Comparison of ENCODE assay signal across 16 cellular contexts in the genomic region with DNA sequence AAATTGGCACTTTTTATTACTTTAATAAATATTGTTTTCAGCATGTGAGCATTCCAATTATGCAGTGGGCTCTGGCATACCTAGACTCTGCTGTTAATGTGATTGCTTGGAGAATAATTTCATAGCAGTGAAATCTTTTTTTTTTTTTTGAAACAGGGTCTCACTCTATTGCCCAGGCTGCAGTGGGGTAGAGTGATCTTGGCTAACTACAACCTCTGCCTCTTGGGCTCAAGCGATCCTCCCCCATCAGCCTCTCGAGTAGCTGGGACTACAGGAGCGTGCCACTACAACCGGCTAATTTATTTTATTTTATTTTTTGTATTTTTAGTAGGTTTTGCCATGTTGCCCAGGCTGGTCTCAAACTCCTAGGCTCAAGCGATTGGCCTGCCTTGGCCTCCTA. TPM values are rescaled to one million over a fixed set of nuclear protein-coding genes. Genes with fewer than 3 reads are reported as not detected.
DNase-seq lines count a peak whose midpoint lies in the region; ATAC-seq and TF ChIP-seq lines count a peak whose summit lies in the region.
"Had no signal": no experiment of that assay in that cellular context is flagged by ENCODE, and none has a peak within 500 bp of the region (broad histone marks: within the 10 kb centered on the region; RNA-seq: fewer than 3 reads in every experiment).

No MANE protein-coding gene starts in this region.

- H3K27ac ChIP-seq in RWPE2 (ENCODE audit: poor library complexity, severe bottlenecking) (no peak overlapping the region), prostate gland (no peak overlapping the region)

- DNase-seq in RWPE2 (ENCODE audit: low spot score) = peak; percentile 5
- peak; percentile 6 for DNase-seq in chondrocyte (ENCODE audit: low spot score)
- peak; percentile 41 for DNase-seq in mesenteric fat pad (ENCODE audit: low spot score)
- DNase-seq in endothelial cell (ENCODE audit: low spot score) = no peak
- no peak for DNase-seq in prostate gland (ENCODE audit: low spot score)
- no peak for DNase-seq in NCI-H2029 treated with DMSO at 0.1 percent for 48 hours (lab: John Stamatoyannopoulos, UW)
- DNase-seq: C1 segment of cervical spinal cord; Calu3; CD4-positive, alpha-beta memory T cell; COR-L47; DMS53; DMS79 treated with DMSO at 0.1 percent for 48 hours; GF-D8; H7; HCEC 1CT had no signal

- TF ChIP-seq POLR2A in prostate gland (IDR thresholded peaks at IDR 0.05) = no peak

- no peak for ATAC-seq in RWPE2 (ENCODE audit: low read depth)

- H3K27me3 ChIP-seq in RWPE2 (ENCODE audit: insufficient read depth, poor library complexity, severe bottlenecking) (no peaks in the 10 kb centered on the region), prostate gland (replicated peaks; ENCODE audit: insufficient read depth) (no peaks in the 10 kb centered on the region)

- H3K27me3 Mint-ChIP-seq in chondrocyte (ENCODE audit: low read depth) = no peaks in the 10 kb centered on the region
- peaks cover 6% of the 10 kb centered on the region for H3K27me3 Mint-ChIP-seq in endothelial cell (ENCODE audit: unreplicated experiment)

- H3K4me3 Mint-ChIP-seq in chondrocyte (ENCODE audit: unreplicated experiment) = no peak overlapping the region
- H3K4me3 Mint-ChIP-seq in endothelial cell (ENCODE audit: unreplicated experiment) = no peak overlapping the region
- H3K4me3 Mint-ChIP-seq: CD4-positive, alpha-beta memory T cell had no signal

- no peaks in the 10 kb centered on the region for H3K36me3 ChIP-seq in RWPE2 (ENCODE audit: low read depth)
- H3K36me3 ChIP-seq in prostate gland = no peaks in the 10 kb centered on the region

- no peak overlapping the region for H3K4me3 ChIP-seq in RWPE2 (ENCODE audit: severe bottlenecking)
- H3K4me3 ChIP-seq in prostate gland = no peak overlapping the region

- H3K4me1 ChIP-seq in RWPE2 (ENCODE audit: insufficient read depth, poor library complexity, severe bottlenecking) (no peaks in the 10 kb centered on the region), prostate gland (replicated peaks) (no peaks in the 10 kb centered on the region)

- intact Hi-C loops in prostate gland (cut with DNase I) = no loop called here

- H3K9me3 ChIP-seq in RWPE2 (ENCODE audit: severe bottlenecking) (no peaks in the 10 kb centered on the region), prostate gland (no peaks in the 10 kb centered on the region)

- WGBS in prostate gland = 95% methylated on average over 5 of the region's 5 CpGs

- H3K4me1 Mint-ChIP-seq in chondrocyte (ENCODE audit: low read depth) (peaks cover 51% of the 10 kb centered on the region), endothelial cell (ENCODE audit: unreplicated experiment) (peaks cover 25% of the 10 kb centered on the region)

- H3K27ac Mint-ChIP-seq in chondrocyte (ENCODE audit: unreplicated experiment) = peak overlapping the region; percentile 36
- no peak overlapping the region for H3K27ac Mint-ChIP-seq in endothelial cell (ENCODE audit: unreplicated experiment)
- H3K27ac Mint-ChIP-seq: CD4-positive, alpha-beta memory T cell had no signal

- H3K9me3 Mint-ChIP-seq in chondrocyte (ENCODE audit: low read depth) = no peaks in the 10 kb centered on the region
- H3K9me3 Mint-ChIP-seq in endothelial cell (ENCODE audit: unreplicated experiment) = no peaks in the 10 kb centered on the region
- H3K9me3 Mint-ChIP-seq: CD4-positive, alpha-beta memory T cell had no signal

- H3K36me3 Mint-ChIP-seq in chondrocyte (ENCODE audit: low read depth) (peaks cover 2% of the 10 kb centered on the region), endothelial cell (ENCODE audit: low read depth, unreplicated experiment) (no peaks in the 10 kb centered on the region)
- H3K36me3 Mint-ChIP-seq: CD4-positive, alpha-beta memory T cell had no signal

- TF ChIP-seq CTCF in RWPE2 (IDR thresholded peaks at IDR 0.05; ENCODE audit: poor library complexity, severe bottlenecking) (no peak), chondrocyte (IDR thresholded peaks at IDR 0.05) (no peak), endothelial cell (IDR thresholded peaks at IDR 0.05; ENCODE audit: unreplicated experiment) (no peak), prostate gland (IDR thresholded peaks at IDR 0.05) (no peak)

RNA-seq across cellular contexts. Expression of gene CORO2B, which starts 14.6 kb away (rescaled TPM):
- total RNA-seq in chondrocyte (79.4 to 123 TPM (median 82.5 TPM) in 3 replicates), mesenteric fat pad (4.9 TPM), endothelial cell (ENCODE audit: unreplicated experiment) (71.7 TPM), prostate gland (1 to 10 TPM in 1 of 2 donors, under 1 TPM in 1; 0.50 to 1.4 TPM)
- total RNA-seq: CD4-positive, alpha-beta memory T cell; G401 had no signal

Comparison
In these comparisons a context has a peak if more than half of its experiments do, and no peak if none do; other contexts are left out.
1. DNase-seq: peak in RWPE2 (single experiment), chondrocyte (single experiment) and mesenteric fat pad (single experiment); none in endothelial cell (single experiment), prostate gland (single experiment) and NCI-H2029 treated with DMSO at 0.1 percent for 48 hours (single experiment).
2. RNA of gene CORO2B, which starts 14.6 kb away (total RNA-seq): 79.4 to 123 TPM in chondrocyte and 71.7 TPM in endothelial cell (single experiment); 4.9 TPM in mesenteric fat pad (single experiment) and 0.50 to 1.4 TPM in prostate gland; every median in the first group is over 10 times any median in the second.